In genomic region chr10:13144814-13145213, GRCh38 we compare ENCODE assay signal across 10 cellular contexts. TPM values are rescaled to one million over a fixed set of nuclear protein-coding genes. Genes with fewer than 3 reads are reported as not detected.
"Had no signal": no experiment of that assay in that cellular context is flagged by ENCODE, and none has a peak within 500 bp of the region (broad histone marks: within the 10 kb centered on the region; RNA-seq: fewer than 3 reads in every experiment).

No MANE protein-coding gene starts in this region.

- ATAC-seq: GM23338, HepG2 had no signal

- DNase-seq: H9, HCEC 1CT, HFFc6, KG1 had no signal

- H3K4me3 Mint-ChIP-seq: GM23338, H9, HFFc6 had no signal

- H2AFZ ChIP-seq: GM23338 had no signal

- H3K27me3 Mint-ChIP-seq: IgD-negative memory B cell had no signal

- H3K27ac ChIP-seq: HL-60 had no signal

- H3K27ac Mint-ChIP-seq: GM23338, H9, HFFc6, IgD-negative memory B cell had no signal

- H3K9me3 Mint-ChIP-seq: GM23338, HFFc6 had no signal

- H3K4me3 ChIP-seq: GM23338 had no signal

- H3K4me2 ChIP-seq: GM23338 had no signal

- FAIRE-seq: H1, H54, HepG2 had no signal

- H3K4me1 Mint-ChIP-seq: IgD-negative memory B cell had no signal

RNA-seq across cellular contexts. Expression of gene MCM10, which starts 16.5 kb away (rescaled TPM):
- polyA plus RNA-seq: IgD-negative memory B cell had no signal
